Comparison of ENCODE assay signal across 1 cellular context in genomic region chr9:120792898-120793765, GRCh38.
TF ChIP-seq lines count a peak whose summit lies in the region.

TSS of gene FBXW2 (minus strand) at chr9:120793416. CDS start at chr9:120788258, 5,158 bp downstream.

TF ChIP-seq in HepG2, 621 proteins besides CTCF, POLR2A, EP300 and RAD21 (continued from another document and continues in another):
- TF ChIP-seq, protein P1, sequence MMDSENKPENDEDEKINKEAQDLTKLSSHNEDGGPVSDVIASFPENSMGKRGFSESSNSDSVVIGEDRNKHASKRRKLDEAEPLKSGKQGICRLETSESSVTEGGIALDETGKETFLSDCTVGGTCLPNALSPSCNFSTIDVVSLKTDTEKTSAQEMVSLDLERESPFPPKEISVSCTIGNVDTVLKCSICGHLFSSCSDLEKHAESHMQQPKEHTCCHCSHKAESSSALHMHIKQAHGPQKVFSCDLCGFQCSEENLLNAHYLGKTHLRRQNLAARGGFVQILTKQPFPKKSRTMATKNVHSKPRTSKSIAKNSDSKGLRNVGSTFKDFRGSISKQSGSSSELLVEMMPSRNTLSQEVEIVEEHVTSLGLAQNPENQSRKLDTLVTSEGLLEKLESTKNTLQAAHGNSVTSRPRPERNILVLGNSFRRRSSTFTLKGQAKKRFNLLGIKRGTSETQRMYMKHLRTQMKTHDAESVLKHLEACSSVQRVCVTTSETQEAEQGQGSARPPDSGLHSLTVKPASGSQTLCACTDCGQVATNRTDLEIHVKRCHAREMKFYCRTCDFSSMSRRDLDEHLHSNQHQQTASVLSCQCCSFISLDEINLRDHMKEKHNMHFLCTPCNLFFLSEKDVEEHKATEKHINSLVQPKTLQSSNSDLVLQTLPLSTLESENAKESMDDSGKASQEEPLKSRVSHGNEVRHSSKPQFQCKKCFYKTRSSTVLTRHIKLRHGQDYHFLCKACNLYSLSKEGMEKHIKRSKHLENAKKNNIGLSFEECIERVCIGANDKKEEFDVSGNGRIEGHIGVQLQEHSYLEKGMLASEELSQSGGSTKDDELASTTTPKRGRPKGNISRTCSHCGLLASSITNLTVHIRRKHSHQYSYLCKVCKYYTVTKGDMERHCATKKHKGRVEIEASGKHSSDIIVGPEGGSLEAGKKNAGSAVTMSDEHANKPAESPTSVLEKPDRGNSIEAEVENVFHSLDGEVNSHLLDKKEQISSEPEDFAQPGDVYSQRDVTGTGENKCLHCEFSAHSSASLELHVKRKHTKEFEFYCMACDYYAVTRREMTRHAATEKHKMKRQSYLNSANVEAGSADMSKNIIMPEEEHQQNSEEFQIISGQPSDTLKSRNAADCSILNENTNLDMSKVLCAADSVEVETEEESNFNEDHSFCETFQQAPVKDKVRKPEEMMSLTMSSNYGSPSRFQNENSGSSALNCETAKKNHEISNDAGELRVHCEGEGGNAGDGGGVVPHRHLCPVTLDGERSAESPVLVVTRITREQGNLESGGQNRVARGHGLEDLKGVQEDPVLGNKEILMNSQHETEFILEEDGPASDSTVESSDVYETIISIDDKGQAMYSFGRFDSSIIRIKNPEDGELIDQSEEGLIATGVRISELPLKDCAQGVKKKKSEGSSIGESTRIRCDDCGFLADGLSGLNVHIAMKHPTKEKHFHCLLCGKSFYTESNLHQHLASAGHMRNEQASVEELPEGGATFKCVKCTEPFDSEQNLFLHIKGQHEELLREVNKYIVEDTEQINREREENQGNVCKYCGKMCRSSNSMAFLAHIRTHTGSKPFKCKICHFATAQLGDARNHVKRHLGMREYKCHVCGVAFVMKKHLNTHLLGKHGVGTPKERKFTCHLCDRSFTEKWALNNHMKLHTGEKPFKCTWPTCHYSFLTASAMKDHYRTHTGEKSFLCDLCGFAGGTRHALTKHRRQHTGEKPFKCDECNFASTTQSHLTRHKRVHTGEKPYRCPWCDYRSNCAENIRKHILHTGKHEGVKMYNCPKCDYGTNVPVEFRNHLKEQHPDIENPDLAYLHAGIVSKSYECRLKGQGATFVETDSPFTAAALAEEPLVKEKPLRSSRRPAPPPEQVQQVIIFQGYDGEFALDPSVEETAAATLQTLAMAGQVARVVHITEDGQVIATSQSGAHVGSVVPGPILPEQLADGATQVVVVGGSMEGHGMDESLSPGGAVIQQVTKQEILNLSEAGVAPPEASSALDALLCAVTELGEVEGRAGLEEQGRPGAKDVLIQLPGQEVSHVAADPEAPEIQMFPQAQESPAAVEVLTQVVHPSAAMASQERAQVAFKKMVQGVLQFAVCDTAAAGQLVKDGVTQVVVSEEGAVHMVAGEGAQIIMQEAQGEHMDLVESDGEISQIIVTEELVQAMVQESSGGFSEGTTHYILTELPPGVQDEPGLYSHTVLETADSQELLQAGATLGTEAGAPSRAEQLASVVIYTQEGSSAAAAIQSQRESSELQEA (CRISPR knock-in tag; IDR thresholded peaks at IDR 0.05; ENCODE audit: not compliant biosample characterization): peak; percentile 66
- TF ChIP-seq FOXP1 (IDR thresholded peaks at IDR 0.05) (no peak), FOXP1 (CRISPR knock-in tag; IDR thresholded peaks at IDR 0.05) (peak; percentile 40; the same call in 1 of the 2 replicates), ZMYM3 (CRISPR knock-in tag; IDR thresholded peaks at IDR 0.05) (no peak), ZNF619 (CRISPR knock-in tag; IDR thresholded peaks at IDR 0.05) (peak; percentile 44; the same call in 1 of the 2 replicates), TAF1 (CRISPR knock-in tag; IDR thresholded peaks at IDR 0.05) (peak; percentile 85), SP1 (IDR thresholded peaks at IDR 0.05) (no peak), SP1 (CRISPR knock-in tag; IDR thresholded peaks at IDR 0.05) (peak; percentile 80), NR2C2 (CRISPR knock-in tag; IDR thresholded peaks at IDR 0.05; ENCODE audit: borderline replicate concordance) (peak; percentile 83), ZMAT3 (CRISPR knock-in tag; conservative IDR thresholded peaks at IDR 0.05) (peak; percentile 71; the same call in 1 of the 2 replicates), U2AF2 (IDR thresholded peaks at IDR 0.05; ENCODE audit: low read depth, low read length) (no peak), ZNF782 (CRISPR knock-in tag; IDR thresholded peaks at IDR 0.05; ENCODE audit: borderline replicate concordance) (no peak; the same call in 1 of the 2 replicates), PHF5A (CRISPR knock-in tag; IDR thresholded peaks at IDR 0.05; ENCODE audit: low read depth, unreplicated experiment) (peak; percentile 79), GTF2F1 (IDR thresholded peaks at IDR 0.05; ENCODE audit: low read length) (no peak), WIZ (CRISPR knock-in tag; IDR thresholded peaks at IDR 0.05) (peak; percentile 92), KDM4B (CRISPR knock-in tag; IDR thresholded peaks at IDR 0.05) (peak; percentile 75), HMG20A (CRISPR knock-in tag; IDR thresholded peaks at IDR 0.05; ENCODE audit: borderline replicate concordance) (0 out of 2 replicates have a peak, but pooled peaks have one; percentile 18), ZNF562 (CRISPR knock-in tag; IDR thresholded peaks at IDR 0.05; ENCODE audit: borderline replicate concordance) (no peak), SRY (CRISPR knock-in tag; IDR thresholded peaks at IDR 0.05) (peak; percentile 87), TCF7 (IDR thresholded peaks at IDR 0.05; ENCODE audit: low read depth) (no peak), JUN (CRISPR knock-in tag; IDR thresholded peaks at IDR 0.05) (no peak), TAF15 (IDR thresholded peaks at IDR 0.05; ENCODE audit: low read depth, low read length, poor library complexity, severe bottlenecking) (peak; percentile 75), SP2 (CRISPR knock-in tag; IDR thresholded peaks at IDR 0.05) (peak; percentile 70; the same call in 1 of the 2 replicates), DZIP1 (CRISPR knock-in tag; IDR thresholded peaks at IDR 0.05) (no peak), CEBPB (IDR thresholded peaks at IDR 0.05; ENCODE audit: borderline replicate concordance, low read depth, low read length) (no peak), RBM22 (optimal IDR thresholded peaks at IDR 0.05; ENCODE audit: low read length) (no peak), ATF4 (CRISPR knock-in tag; IDR thresholded peaks at IDR 0.05) (no peak; a peak in 1 of 4 replicates), SIX4 (CRISPR knock-in tag; IDR thresholded peaks at IDR 0.05) (0 out of 2 replicates have a peak, but pooled peaks have one; percentile 51), PLRG1 (conservative IDR thresholded peaks at IDR 0.05) (no peak), TMF1 (CRISPR knock-in tag; IDR thresholded peaks at IDR 0.05; ENCODE audit: low read depth) (no peak), HOXA7 (CRISPR knock-in tag; IDR thresholded peaks at IDR 0.05) (no peak), MIER2 (CRISPR knock-in tag; IDR thresholded peaks at IDR 0.05) (peak; percentile 45; the same call in 1 of the 2 replicates), ZNF7 (CRISPR knock-in tag; IDR thresholded peaks at IDR 0.05) (peak; percentile 36; the same call in 1 of the 2 replicates), AHR (CRISPR knock-in tag; IDR thresholded peaks at IDR 0.05) (peak; percentile 97), KDM1A (CRISPR knock-in tag; IDR thresholded peaks at IDR 0.05) (no peak), ARNT (IDR thresholded peaks at IDR 0.05) (no peak), ZNF124 (CRISPR knock-in tag; IDR thresholded peaks at IDR 0.05) (peak; percentile 74), HCFC1 (IDR thresholded peaks at IDR 0.05; ENCODE audit: low read depth, low read length) (peak; percentile 75)
- TF ChIP-seq, protein P2, sequence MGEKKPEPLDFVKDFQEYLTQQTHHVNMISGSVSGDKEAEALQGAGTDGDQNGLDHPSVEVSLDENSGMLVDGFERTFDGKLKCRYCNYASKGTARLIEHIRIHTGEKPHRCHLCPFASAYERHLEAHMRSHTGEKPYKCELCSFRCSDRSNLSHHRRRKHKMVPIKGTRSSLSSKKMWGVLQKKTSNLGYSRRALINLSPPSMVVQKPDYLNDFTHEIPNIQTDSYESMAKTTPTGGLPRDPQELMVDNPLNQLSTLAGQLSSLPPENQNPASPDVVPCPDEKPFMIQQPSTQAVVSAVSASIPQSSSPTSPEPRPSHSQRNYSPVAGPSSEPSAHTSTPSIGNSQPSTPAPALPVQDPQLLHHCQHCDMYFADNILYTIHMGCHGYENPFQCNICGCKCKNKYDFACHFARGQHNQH (CRISPR knock-in tag; IDR thresholded peaks at IDR 0.05): peak; percentile 91
- TF ChIP-seq, protein P3, sequence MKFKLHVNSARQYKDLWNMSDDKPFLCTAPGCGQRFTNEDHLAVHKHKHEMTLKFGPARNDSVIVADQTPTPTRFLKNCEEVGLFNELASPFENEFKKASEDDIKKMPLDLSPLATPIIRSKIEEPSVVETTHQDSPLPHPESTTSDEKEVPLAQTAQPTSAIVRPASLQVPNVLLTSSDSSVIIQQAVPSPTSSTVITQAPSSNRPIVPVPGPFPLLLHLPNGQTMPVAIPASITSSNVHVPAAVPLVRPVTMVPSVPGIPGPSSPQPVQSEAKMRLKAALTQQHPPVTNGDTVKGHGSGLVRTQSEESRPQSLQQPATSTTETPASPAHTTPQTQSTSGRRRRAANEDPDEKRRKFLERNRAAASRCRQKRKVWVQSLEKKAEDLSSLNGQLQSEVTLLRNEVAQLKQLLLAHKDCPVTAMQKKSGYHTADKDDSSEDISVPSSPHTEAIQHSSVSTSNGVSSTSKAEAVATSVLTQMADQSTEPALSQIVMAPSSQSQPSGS (CRISPR knock-in tag; IDR thresholded peaks at IDR 0.05): peak; percentile 41
- TF ChIP-seq, protein P4, sequence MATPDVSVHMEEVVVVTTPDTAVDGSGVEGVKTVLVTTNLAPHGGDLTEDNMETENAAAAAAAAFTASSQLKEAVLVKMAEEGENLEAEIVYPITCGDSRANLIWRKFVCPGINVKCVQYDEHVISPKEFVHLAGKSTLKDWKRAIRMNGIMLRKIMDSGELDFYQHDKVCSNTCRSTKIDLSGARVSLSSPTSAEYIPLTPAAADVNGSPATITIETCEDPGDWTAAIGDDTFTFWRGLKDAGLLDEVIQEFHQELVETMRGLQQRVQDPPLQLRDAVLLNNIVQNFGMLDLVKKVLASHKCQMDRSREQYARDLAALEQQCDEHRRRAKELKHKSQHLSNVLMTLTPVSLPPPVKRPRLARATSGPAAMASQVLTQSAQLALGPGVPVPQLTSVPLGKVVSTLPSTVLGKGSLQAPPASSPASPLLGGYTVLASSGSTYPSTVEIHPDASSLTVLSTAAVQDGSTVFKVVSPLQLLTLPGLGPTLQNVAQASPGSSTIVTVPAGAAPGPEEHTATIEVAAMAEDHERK (CRISPR knock-in tag; IDR thresholded peaks at IDR 0.05; ENCODE audit: low read depth): no peak
- TF ChIP-seq, protein P5, sequence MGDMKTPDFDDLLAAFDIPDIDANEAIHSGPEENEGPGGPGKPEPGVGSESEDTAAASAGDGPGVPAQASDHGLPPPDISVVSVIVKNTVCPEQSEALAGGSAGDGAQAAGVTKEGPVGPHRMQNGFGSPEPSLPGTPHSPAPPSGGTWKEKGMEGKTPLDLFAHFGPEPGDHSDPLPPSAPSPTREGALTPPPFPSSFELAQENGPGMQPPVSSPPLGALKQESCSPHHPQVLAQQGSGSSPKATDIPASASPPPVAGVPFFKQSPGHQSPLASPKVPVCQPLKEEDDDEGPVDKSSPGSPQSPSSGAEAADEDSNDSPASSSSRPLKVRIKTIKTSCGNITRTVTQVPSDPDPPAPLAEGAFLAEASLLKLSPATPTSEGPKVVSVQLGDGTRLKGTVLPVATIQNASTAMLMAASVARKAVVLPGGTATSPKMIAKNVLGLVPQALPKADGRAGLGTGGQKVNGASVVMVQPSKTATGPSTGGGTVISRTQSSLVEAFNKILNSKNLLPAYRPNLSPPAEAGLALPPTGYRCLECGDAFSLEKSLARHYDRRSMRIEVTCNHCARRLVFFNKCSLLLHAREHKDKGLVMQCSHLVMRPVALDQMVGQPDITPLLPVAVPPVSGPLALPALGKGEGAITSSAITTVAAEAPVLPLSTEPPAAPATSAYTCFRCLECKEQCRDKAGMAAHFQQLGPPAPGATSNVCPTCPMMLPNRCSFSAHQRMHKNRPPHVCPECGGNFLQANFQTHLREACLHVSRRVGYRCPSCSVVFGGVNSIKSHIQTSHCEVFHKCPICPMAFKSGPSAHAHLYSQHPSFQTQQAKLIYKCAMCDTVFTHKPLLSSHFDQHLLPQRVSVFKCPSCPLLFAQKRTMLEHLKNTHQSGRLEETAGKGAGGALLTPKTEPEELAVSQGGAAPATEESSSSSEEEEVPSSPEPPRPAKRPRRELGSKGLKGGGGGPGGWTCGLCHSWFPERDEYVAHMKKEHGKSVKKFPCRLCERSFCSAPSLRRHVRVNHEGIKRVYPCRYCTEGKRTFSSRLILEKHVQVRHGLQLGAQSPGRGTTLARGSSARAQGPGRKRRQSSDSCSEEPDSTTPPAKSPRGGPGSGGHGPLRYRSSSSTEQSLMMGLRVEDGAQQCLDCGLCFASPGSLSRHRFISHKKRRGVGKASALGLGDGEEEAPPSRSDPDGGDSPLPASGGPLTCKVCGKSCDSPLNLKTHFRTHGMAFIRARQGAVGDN (CRISPR knock-in tag; IDR thresholded peaks at IDR 0.05): peak; percentile 96
- TF ChIP-seq, protein P6, sequence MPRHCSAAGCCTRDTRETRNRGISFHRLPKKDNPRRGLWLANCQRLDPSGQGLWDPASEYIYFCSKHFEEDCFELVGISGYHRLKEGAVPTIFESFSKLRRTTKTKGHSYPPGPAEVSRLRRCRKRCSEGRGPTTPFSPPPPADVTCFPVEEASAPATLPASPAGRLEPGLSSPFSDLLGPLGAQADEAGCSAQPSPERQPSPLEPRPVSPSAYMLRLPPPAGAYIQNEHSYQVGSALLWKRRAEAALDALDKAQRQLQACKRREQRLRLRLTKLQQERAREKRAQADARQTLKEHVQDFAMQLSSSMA (CRISPR knock-in tag; IDR thresholded peaks at IDR 0.05): peak; percentile 86
- TF ChIP-seq, protein P7, sequence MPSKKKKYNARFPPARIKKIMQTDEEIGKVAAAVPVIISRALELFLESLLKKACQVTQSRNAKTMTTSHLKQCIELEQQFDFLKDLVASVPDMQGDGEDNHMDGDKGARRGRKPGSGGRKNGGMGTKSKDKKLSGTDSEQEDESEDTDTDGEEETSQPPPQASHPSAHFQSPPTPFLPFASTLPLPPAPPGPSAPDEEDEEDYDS (CRISPR knock-in tag; IDR thresholded peaks at IDR 0.05): peak; percentile 85
